Comparison of ENCODE assay signal across 8 cellular contexts in genomic region chr22:50529416-50530279, GRCh38. TPM values are rescaled to one million over a fixed set of nuclear protein-coding genes. Genes with fewer than 3 reads are reported as not detected.
DNase-seq lines count a peak whose midpoint lies in the region; ATAC-seq, FAIRE-seq and TF ChIP-seq lines count a peak whose summit lies in the region.

Gene TYMP (minus strand): TSS chr22:50530012. CDS start chr22:50529709, 303 bp downstream.

- no peak for FAIRE-seq in urothelium cell line (lab: Jason Lieb, UNC)

- peaks cover 100% of the 10 kb centered on the region for H3K36me3 Mint-ChIP-seq in Calu3 (ENCODE audit: insufficient read depth, unreplicated experiment)

- no TSS peak for BruUV-seq in Calu3 (replicated peaks; lab: Mats Ljungman, UMichigan)

- peak within 1 kb of the TSS; percentile 90 for H3K4me3 Mint-ChIP-seq in Calu3 (ENCODE audit: low read depth, unreplicated experiment)

- H3K36me3 ChIP-seq in colonic mucosa (no peaks in the 10 kb centered on the region), lung (ENCODE audit: control insufficient read depth in 2 of 2, insufficient read depth in 2 of 2, low read length in 2 of 2) (peaks cover 0 to 1% of the 10 kb centered on the region in 2 donors)

- H3K9me3 ChIP-seq in colonic mucosa (no peaks in the 10 kb centered on the region), lung (ENCODE audit: control insufficient read depth in 2 of 2, insufficient read depth in 1 of 2, low read length in 1 of 2) (no peaks in the 10 kb centered on the region)

- H3K4me3 ChIP-seq in WI38 (ENCODE audit: low read depth, low read length) (peak within 1 kb of the TSS; percentile 53), colonic mucosa (peak within 1 kb of the TSS; percentile 55), lung (peak within 1 kb of the TSS; percentile 64)

- intact Hi-C loops in Calu3 (cut with micrococcal nuclease; ENCODE audit: unreplicated experiment) (loop anchor here (2.0 kb wide), 1 partner anchor 91 kb away; no protein-coding TSS in a partner anchor), colonic mucosa (cut with DNase I) (no loop called here)

- H3K27ac ChIP-seq in colonic mucosa (peak within 1 kb of the TSS; percentile 100), lung (ENCODE audit: low read depth in 1 of 2, low read length in 1 of 2) (peak within 1 kb of the TSS; percentile 95 to 99)

- peak within 1 kb of the TSS; percentile 95 to 98 for H3K9ac ChIP-seq in colonic mucosa (ENCODE audit: low read depth in 2 of 2, low read length in 2 of 2)

- H3K9me3 Mint-ChIP-seq in Calu3 (ENCODE audit: low read depth, unreplicated experiment), result no peaks in the 10 kb centered on the region

- WGBS in lung, 2 donors, result 9 to 13% methylated on average over 93 to 105 of the region's 105 CpGs

- CTCF ChIA-PET in Calu3 (lab: Charles Lee), result interaction anchor here (0.6 to 1.8 kb wide), 3 partner anchors 22 to 91 kb away, joined by 3 to 10 read pairs (median 3); partner anchors contain the start of genes LMF2 and NCAPH2

- peaks cover 6% of the 10 kb centered on the region for H3K4me1 ChIP-seq in colonic mucosa
- H3K4me1 ChIP-seq in lung (ENCODE audit: control insufficient read depth in 2 of 2, insufficient read depth in 2 of 2, low read length in 2 of 2), result peaks cover 0 to 20% of the 10 kb centered on the region in 2 donors

- peak within 1 kb of the TSS; percentile 98 for H3K27ac Mint-ChIP-seq in Calu3 (ENCODE audit: unreplicated experiment)

- DNase-seq in Calu3, result peak; percentile 87
- DNase-seq in colonic mucosa, result peak; percentile 83
- peak; percentile 81 for DNase-seq in lung (ENCODE audit: low spot score)
- peak; percentile 48 for DNase-seq in stimulated activated CD8-positive, alpha-beta memory T cell treated with anti-CD3 and anti-CD28 coated beads, Interleukin-7, amount 100 ng/mL, for 24 hours (ENCODE audit: low read depth)
- DNase-seq in UCSD-AML1 (lab: John Stamatoyannopoulos, UW; ENCODE audit: unreplicated experiment), result no peak
- no peak for DNase-seq in urothelium cell line (ENCODE audit: low spot score)

- ATAC-seq in HG02763 (IDR thresholded peaks at IDR 0.05; ENCODE audit: unreplicated experiment), result peak; percentile 14
- peak; percentile 31 for ATAC-seq in lung (ENCODE audit: insufficient read depth, low FRiP score)

- peaks cover 35% of the 10 kb centered on the region for H3K4me1 Mint-ChIP-seq in Calu3 (ENCODE audit: low read depth, unreplicated experiment)

- H3K27me3 ChIP-seq in colonic mucosa, result no peaks in the 10 kb centered on the region
- no peaks in the 10 kb centered on the region for H3K27me3 ChIP-seq in lung (ENCODE audit: control insufficient read depth, insufficient read depth)

- H3K27me3 Mint-ChIP-seq in Calu3 (ENCODE audit: unreplicated experiment), result no peaks in the 10 kb centered on the region

- TF ChIP-seq CTCF in Calu3 (IDR thresholded peaks at IDR 0.05; ENCODE audit: unreplicated experiment) (no peak), WI38 (IDR thresholded peaks at IDR 0.05; ENCODE audit: low read depth, low read length) (no peak), colonic mucosa (IDR thresholded peaks at IDR 0.05) (no peak), lung (IDR thresholded peaks at IDR 0.05; ENCODE audit: control extremely low read depth, extremely low read depth) (no peak)

RNA-seq across cellular contexts. Expression of gene TYMP, which starts in this region (rescaled TPM):
- total RNA-seq in Calu3 (2022), result 44.1 and 62.2 TPM in 2 replicates
- total RNA-seq in colonic mucosa, result 10 to 100 TPM; 22.6 to 28.0 TPM
- total RNA-seq in lung, result 100 to 1,000 TPM in 1 of 2 donors, 10 to 100 TPM in 1; 52.7 to 367 TPM
- polyA plus RNA-seq in lung, result 100 to 1,000 TPM in 1 of 2 donors, 10 to 100 TPM in 1; 99.2 to 641 TPM

Comparison
In these comparisons a context has a peak if more than half of its experiments do, and no peak if none do; other contexts are left out.
1. DNase-seq: peak in Calu3 (single experiment), colonic mucosa (single experiment), lung (single experiment) and stimulated activated CD8-positive, alpha-beta memory T cell treated with anti-CD3 and anti-CD28 coated beads, Interleukin-7, amount 100 ng/mL, for 24 hours (single experiment); none in UCSD-AML1 (single experiment) and urothelium cell line (single experiment).
2. Peak in every context shown above with its lines, with median percentiles within 50 percentile points of each other: H3K4me3 ChIP-seq.